ENCODE assay signal across 19 cellular contexts in the genomic region with DNA sequence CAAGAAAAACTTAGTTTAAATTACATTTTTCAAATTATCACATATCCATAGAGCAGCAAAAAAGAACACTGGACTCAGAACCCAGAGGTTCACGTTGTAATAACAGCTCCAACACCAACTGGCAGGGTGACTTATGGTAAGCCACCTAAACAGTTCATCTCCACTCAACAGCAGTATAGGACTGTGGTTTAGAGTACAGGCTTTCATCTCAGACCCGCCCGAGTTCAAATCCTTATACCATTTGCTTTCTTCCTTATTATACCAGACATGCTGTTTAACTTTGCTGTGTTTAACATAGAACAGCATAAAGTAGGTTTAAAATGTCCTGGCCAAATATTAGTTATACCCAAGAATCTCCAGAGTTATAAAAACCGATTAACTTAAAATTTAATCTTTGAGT.
DNase-seq lines count a peak whose midpoint lies in the region; ATAC-seq, FAIRE-seq and TF ChIP-seq lines count a peak whose summit lies in the region.
"Had no signal": no experiment of that assay in that cellular context is flagged by ENCODE, and none has a peak within 500 bp of the region (broad histone marks: within the 10 kb centered on the region; RNA-seq: fewer than 3 reads in every experiment).

No MANE protein-coding gene starts in this region.

- H3K27ac ChIP-seq in K562 (ENCODE audit: extremely low read depth, low read depth, low read length) (no peak overlapping the region), esophagus muscularis mucosa (replicated peaks in 1 of 4) (no peak overlapping the region)
- H3K27ac ChIP-seq: 22Rv1, HL-60 had no signal

- H3K4me3 ChIP-seq in K562 (no peak overlapping the region), esophagus muscularis mucosa (no peak overlapping the region)
- H3K4me3 ChIP-seq: HAP-1 had no signal

- ATAC-seq in K562 = no peak
- no peak for ATAC-seq in naive thymus-derived CD8-positive, alpha-beta T cell
- ATAC-seq in Right ventricle myocardium inferior = no peak
- ATAC-seq in HG03571 (IDR thresholded peaks at IDR 0.05; ENCODE audit: unreplicated experiment) = no peak

- H3K27me3 ChIP-seq in K562 (ENCODE audit: control insufficient read depth in 2 of 2, insufficient read depth in 2 of 2, low read length in 2 of 2) (no peaks in the 10 kb centered on the region), esophagus muscularis mucosa (no peaks in the 10 kb centered on the region)

- no peaks in the 10 kb centered on the region for H3K79me2 ChIP-seq in K562 (ENCODE audit: control insufficient read depth, insufficient read depth, low read length)

- H3K4me3 Mint-ChIP-seq in naive thymus-derived CD8-positive, alpha-beta T cell = no peak overlapping the region
- H3K4me3 Mint-ChIP-seq: CD14-positive monocyte had no signal

- CTCF ChIA-PET in K562 (lab: Yijun Ruan, JAX; ENCODE audit: low intra/inter-chr PET ratio) = no interaction called here

- H3K9me1 ChIP-seq in K562 (ENCODE audit: control insufficient read depth, insufficient read depth, low read length) = no peaks in the 10 kb centered on the region

- BruUV-seq in K562 (replicated peaks; lab: Mats Ljungman, UMichigan) = no TSS peak

- peak; percentile 3 for DNase-seq in NCI-H82 (lab: John Stamatoyannopoulos, UW)
- DNase-seq in NCI-H82 treated with DMSO at 0.1 percent for 48 hours (lab: John Stamatoyannopoulos, UW; ENCODE audit: unreplicated experiment) = no peak
- DNase-seq in K562 (ENCODE audit: extremely low read depth in 1 of 4, low spot score in 3 of 4) = no peak
- DNase-seq in naive thymus-derived CD8-positive, alpha-beta T cell = no peak
- DNase-seq in DMS53 treated with DMSO at 0.1 percent for 48 hours (lab: John Stamatoyannopoulos, UW; ENCODE audit: unreplicated experiment) = no peak
- DNase-seq in Right ventricle myocardium inferior (ENCODE audit: missing footprints) = no peak
- DNase-seq in esophagus muscularis mucosa (ENCODE audit: extremely low spot score) = no peak
- DNase-seq: Calu3, DMS 273 treated with DMSO at 0.1 percent for 48 hours, DMS79 treated with DMSO at 0.1 percent for 48 hours, GDM1, KBM-7 had no signal

- H3K9ac ChIP-seq in K562 (ENCODE audit: insufficient read depth in 1 of 2, low read depth in 2 of 2, low read length in 2 of 2) = no peak overlapping the region

- 80% methylated on average over 4 of the region's 4 CpGs for WGBS in K562 (ENCODE audit: insufficient coverage, low coverage, missing lambda C conversion rate)
- 99% methylated on average over 4 of the region's 4 CpGs for WGBS in esophagus muscularis mucosa

- intact Hi-C loops in K562 (cut with micrococcal nuclease) = no loop called here
- intact Hi-C loops in Right ventricle myocardium inferior (cut with DNase I) = no loop called here
- intact Hi-C loops in esophagus muscularis mucosa (cut with DNase I) = no loop called here

- peak; percentile 46 for FAIRE-seq in K562 (lab: Jason Lieb, UNC)
- FAIRE-seq: GM19239, H1 had no signal

- peak overlapping the region in 9 of 10 donors; percentile 23 to 85 (median 60) for H3K27ac Mint-ChIP-seq in naive thymus-derived CD8-positive, alpha-beta T cell
- H3K27ac Mint-ChIP-seq: CD14-positive monocyte had no signal

- no peaks in the 10 kb centered on the region for H3K27me3 Mint-ChIP-seq in naive thymus-derived CD8-positive, alpha-beta T cell

- no peak for TF ChIP-seq POLR2A in K562 (conservative IDR thresholded peaks at IDR 0.05)
- no peak for TF ChIP-seq POLR2A in esophagus muscularis mucosa (IDR thresholded peaks at IDR 0.05; ENCODE audit: low read depth)

- H3K4me2 ChIP-seq in K562 (ENCODE audit: insufficient read depth, low read length) = no peak overlapping the region

- peaks cover 0 to 3% (median under 1%) of the 10 kb centered on the region in 3 donors for H3K36me3 Mint-ChIP-seq in naive thymus-derived CD8-positive, alpha-beta T cell

- no peak for TF ChIP-seq EP300 in K562 (IDR thresholded peaks at IDR 0.05; ENCODE audit: low read length)
- TF ChIP-seq EP300 in esophagus muscularis mucosa (IDR thresholded peaks at IDR 0.05) = no peak

- H3K9me3 ChIP-seq in K562 (replicated peaks; ENCODE audit: control insufficient read depth, insufficient read depth, low read depth, low read length) (no peaks in the 10 kb centered on the region), esophagus muscularis mucosa (no peaks in the 10 kb centered on the region)
- H3K9me3 ChIP-seq: HAP-1 had no signal

- H3K4me1 Mint-ChIP-seq in naive thymus-derived CD8-positive, alpha-beta T cell = peaks cover 5 to 32% (median 25%) of the 10 kb centered on the region in 4 donors
- H3K4me1 Mint-ChIP-seq: CD14-positive monocyte had no signal

- H3K4me1 ChIP-seq in K562 (replicated peaks in 1 of 2; ENCODE audit: control insufficient read depth in 2 of 2, insufficient read depth in 2 of 2, low read length in 2 of 2) (no peaks in the 10 kb centered on the region; a peak in 1 of 5 replicates), esophagus muscularis mucosa (peaks cover 5 to 8% (median 5%) of the 10 kb centered on the region in 4 donors)
- H3K4me1 ChIP-seq: HAP-1 had no signal

- H4K20me1 ChIP-seq in K562 (replicated peaks; ENCODE audit: control insufficient read depth, insufficient read depth, low read length) = no peaks in the 10 kb centered on the region

- peaks cover 18% of the 10 kb centered on the region; the same call in 2 of the 3 replicates for H3K36me3 ChIP-seq in K562 (ENCODE audit: control insufficient read depth, insufficient read depth, low read length)
- H3K36me3 ChIP-seq in esophagus muscularis mucosa = peaks cover 0 to 11% (median 2%) of the 10 kb centered on the region in 4 donors

- POLR2A ChIA-PET in K562 (lab: Yijun Ruan, JAX) = no interaction called here
- POLR2A ChIA-PET in naive thymus-derived CD8-positive, alpha-beta T cell (lab: Charles Lee) = no interaction called here

- H3K9me3 Mint-ChIP-seq in naive thymus-derived CD8-positive, alpha-beta T cell = no peaks in the 10 kb centered on the region
- H3K9me3 Mint-ChIP-seq: CD14-positive monocyte had no signal

- no peak overlapping the region for H2AFZ ChIP-seq in K562 (ENCODE audit: low read depth, low read length)

- no peak for TF ChIP-seq CTCF in K562 (IDR thresholded peaks at IDR 0.05 in 2 of 3, conservative IDR thresholded peaks at IDR 0.05 in 1 of 3; ENCODE audit: insufficient read depth in 2 of 3, low read depth in 1 of 3, low read length in 3 of 3)
- no peak for TF ChIP-seq CTCF in esophagus muscularis mucosa (IDR thresholded peaks at IDR 0.05)

- in situ Hi-C loops in K562 (cut with MboI) = no loop called here

- TF ChIP-seq RAD21 in K562 (CRISPR knock-in tag; conservative IDR thresholded peaks at IDR 0.05 in 1 of 2, IDR thresholded peaks at IDR 0.05 in 1 of 2) = no peak

TF ChIP-seq in K562, 482 proteins besides CTCF, POLR2A, EP300 and RAD21:
- TF ChIP-seq UBTF (IDR thresholded peaks at IDR 0.05; ENCODE audit: borderline replicate concordance in 1 of 2, low read depth in 2 of 2, low read length in 2 of 2) (no peak), JUND (IDR thresholded peaks at IDR 0.05; ENCODE audit: borderline replicate concordance, low read depth, low read length) (no peak), JUND (tag; IDR thresholded peaks at IDR 0.05; ENCODE audit: borderline replicate concordance, low read depth, low read length) (no peak)
- TF ChIP-seq, protein P1, sequence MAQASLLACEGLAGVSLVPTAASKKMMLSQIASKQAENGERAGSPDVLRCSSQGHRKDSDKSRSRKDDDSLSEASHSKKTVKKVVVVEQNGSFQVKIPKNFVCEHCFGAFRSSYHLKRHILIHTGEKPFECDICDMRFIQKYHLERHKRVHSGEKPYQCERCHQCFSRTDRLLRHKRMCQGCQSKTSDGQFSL (CRISPR knock-in tag; IDR thresholded peaks at IDR 0.05) = no peak
- TF ChIP-seq, protein P1 (tag; IDR thresholded peaks at IDR 0.05) = no peak
